Comparison of ENCODE assay signal across 18 cellular contexts in genomic region chr10:119203006-119203405, GRCh38. TPM values are rescaled to one million over a fixed set of nuclear protein-coding genes. Genes with fewer than 3 reads are reported as not detected.
DNase-seq lines count a peak whose midpoint lies in the region; ATAC-seq and TF ChIP-seq lines count a peak whose summit lies in the region.
"Had no signal": no experiment of that assay in that cellular context is flagged by ENCODE, and none has a peak within 500 bp of the region (broad histone marks: within the 10 kb centered on the region; RNA-seq: fewer than 3 reads in every experiment).

No MANE protein-coding gene starts in this region.

- H3K4me3 ChIP-seq in cardiac fibroblast (replicated peaks in 1 of 2; ENCODE audit: low read depth in 2 of 2, low read length in 2 of 2) = no peak overlapping the region
- H3K4me3 ChIP-seq: gastroesophageal sphincter, Peyer's patch had no signal

- H3K4me1 Mint-ChIP-seq in mesothelial cell of epicardium = peaks cover 8% of the 10 kb centered on the region

- ATAC-seq in GM19324 (IDR thresholded peaks at IDR 0.05; ENCODE audit: low FRiP score, unreplicated experiment) = no peak
- ATAC-seq in GM18520 (IDR thresholded peaks at IDR 0.05; ENCODE audit: unreplicated experiment) = no peak
- ATAC-seq: gastroesophageal sphincter, T-cell had no signal

- TF ChIP-seq CTCF in cardiac fibroblast (IDR thresholded peaks at IDR 0.05; ENCODE audit: low read depth, low read length) (no peak), mesothelial cell of epicardium (IDR thresholded peaks at IDR 0.05; ENCODE audit: unreplicated experiment) (no peak)

- H3K27me3 Mint-ChIP-seq in mesothelial cell of epicardium (ENCODE audit: low read depth) = peaks cover 17% of the 10 kb centered on the region

- peak overlapping the region; percentile 18 for H3K27ac Mint-ChIP-seq in mesothelial cell of epicardium
- H3K27ac Mint-ChIP-seq: activated B cell treated with CpG ODN at 0.5 μM for 24 hours, T-cell had no signal

- peak; percentile 76 for DNase-seq in EH (ENCODE audit: low read depth)
- DNase-seq in HT1080 (ENCODE audit: low read depth) = peak; percentile 80
- DNase-seq in cardiac fibroblast (ENCODE audit: low read depth in 2 of 2) = peak; percentile 30 to 54
- no peak for DNase-seq in mesothelial cell of epicardium (ENCODE audit: low spot score in 2 of 2, unreplicated experiment in 2 of 2)
- DNase-seq in activated CD4-positive, alpha-beta T cell treated with anti-CD3 and anti-CD28 coated beads for 1 hour = no peak
- no peak for DNase-seq in NCI-H2171 treated with DMSO at 0.1 percent for 48 hours (lab: John Stamatoyannopoulos, UW)
- DNase-seq: activated B cell treated with CpG ODN at 0.5 μM for 24 hours; activated naive CD4-positive, alpha-beta T cell; brain microvascular endothelial cell; DMS79 treated with DMSO at 0.1 percent for 48 hours; immature natural killer cell; NCI-H1694 treated with DMSO at 0.1 percent for 48 hours; NCI-H524 treated with DMSO at 0.1 percent for 48 hours; Peyer's patch; T-cell had no signal

- no peaks in the 10 kb centered on the region for H3K36me3 Mint-ChIP-seq in mesothelial cell of epicardium
- H3K36me3 Mint-ChIP-seq: immature natural killer cell, T-cell had no signal

- no peak overlapping the region for H3K4me3 Mint-ChIP-seq in mesothelial cell of epicardium
- H3K4me3 Mint-ChIP-seq: activated B cell treated with CpG ODN at 0.5 μM for 24 hours, immature natural killer cell, T-cell had no signal

- no peaks in the 10 kb centered on the region for H3K9me3 Mint-ChIP-seq in mesothelial cell of epicardium
- H3K9me3 Mint-ChIP-seq: activated B cell treated with CpG ODN at 0.5 μM for 24 hours, immature natural killer cell, T-cell had no signal

RNA-seq across cellular contexts. Expression of gene GRK5, which starts 4.4 kb away (rescaled TPM):
- total RNA-seq in HT1080 (2014; rRNA removed; shearing (Covaris generic)) = 11.4 TPM in 2 replicates
- 10.7 and 11.9 TPM in 2 replicates for polyA plus RNA-seq in HT1080 (2015; cell fraction: cytosol; rRNA removed)
- polyA plus RNA-seq in HT1080 (2015; cell fraction: nucleus; rRNA removed) = 8.1 and 8.2 TPM in 2 replicates
- total RNA-seq in mesothelial cell of epicardium = 13.6 to 14.5 TPM (median 14.0 TPM) in 3 replicates

RNA-seq across cellular contexts. Expression of gene PRDX3, which starts 24.4 kb away (rescaled TPM):
- total RNA-seq in HT1080 (2014; rRNA removed; shearing (Covaris generic)) = 269 and 341 TPM in 2 replicates
- polyA plus RNA-seq in HT1080 (2015; cell fraction: cytosol; rRNA removed) = 304 and 316 TPM in 2 replicates
- 222 and 241 TPM in 2 replicates for polyA plus RNA-seq in HT1080 (2015; cell fraction: nucleus; rRNA removed)
- total RNA-seq in mesothelial cell of epicardium = 85.7 to 91.5 TPM (median 86.5 TPM) in 3 replicates

RNA-seq across cellular contexts. Expression of gene SFXN4, which starts 37.5 kb away (rescaled TPM):
- total RNA-seq in HT1080 (2014; rRNA removed; shearing (Covaris generic)) = 30.4 and 36.7 TPM in 2 replicates
- polyA plus RNA-seq in HT1080 (2015; cell fraction: cytosol; rRNA removed) = 25.7 and 29.7 TPM in 2 replicates
- polyA plus RNA-seq in HT1080 (2015; cell fraction: nucleus; rRNA removed) = 31.1 and 39.1 TPM in 2 replicates
- 33.3 to 37.2 TPM (median 36.6 TPM) in 3 replicates for total RNA-seq in mesothelial cell of epicardium

Comparison
In these comparisons a context has a peak if more than half of its experiments do, and no peak if none do; other contexts are left out.
1. DNase-seq: peak in EH (single experiment), HT1080 (single experiment) and cardiac fibroblast (2 of 2); none in mesothelial cell of epicardium (0 of 2), activated CD4-positive, alpha-beta T cell treated with anti-CD3 and anti-CD28 coated beads for 1 hour (single experiment) and NCI-H2171 treated with DMSO at 0.1 percent for 48 hours (single experiment).